Comparison of ENCODE assay signal across 8 cellular contexts in genomic region chr16:739560-740458, GRCh38. TPM values are rescaled to one million over a fixed set of nuclear protein-coding genes. Genes with fewer than 3 reads are reported as not detected.
DNase-seq lines count a peak whose midpoint lies in the region; ATAC-seq and TF ChIP-seq lines count a peak whose summit lies in the region.

No MANE protein-coding gene starts in this region.

- no peak overlapping the region for H3K27ac Mint-ChIP-seq in T-cell

- WGBS in GM23248 (ENCODE audit: low coverage in 1 of 2, low lambda C conversion rate in 2 of 2, missing lambda C conversion rate in 2 of 2), 2 experiments: 43 to 44% methylated on average over 37 to 38 of the region's 38 CpGs
- 0 to 100% methylated on average over 1 of the region's 38 CpGs for WGBS in gastroesophageal sphincter (ENCODE audit: low coverage in 1 of 2), 2 donors
- 31 to 48% methylated on average over 38 of the region's 38 CpGs for WGBS in sigmoid colon, 2 donors

- CTCF ChIA-PET in T-cell (lab: Charles Lee): no interaction called here

- H3K9ac ChIP-seq in GM23248: peak overlapping the region; percentile 86

- H3K9me2 ChIP-seq in GM23248 (ENCODE audit: insufficient read depth): no peaks in the 10 kb centered on the region

- H3K27me3 ChIP-seq in GM23248 (replicated peaks; ENCODE audit: insufficient read depth) (no peaks in the 10 kb centered on the region), gastroesophageal sphincter (peaks cover 26% of the 10 kb centered on the region), sigmoid colon (no peaks in the 10 kb centered on the region)

- H3K36me3 ChIP-seq in GM23248 (ENCODE audit: low read depth) (no peaks in the 10 kb centered on the region), gastroesophageal sphincter (peaks cover 0 to 46% of the 10 kb centered on the region in 2 donors), sigmoid colon (peaks cover 21 to 42% (median 24%) of the 10 kb centered on the region in 4 donors)

- H3K4me2 ChIP-seq in GM23248 (ENCODE audit: unreplicated experiment): peak overlapping the region; percentile 92

- no peaks in the 10 kb centered on the region for H4K20me1 ChIP-seq in GM23248 (ENCODE audit: insufficient read depth)

- in situ Hi-C loops in GM23248 (cut with MboI): no loop called here

- H3F3A ChIP-seq in GM23248 (ENCODE audit: insufficient read depth): no peaks in the 10 kb centered on the region

- no peak for DNase-seq in GM23248
- DNase-seq in T-cell: no peak
- DNase-seq in sigmoid colon: no peak
- DNase-seq in activated CD4-positive, CD25-positive, alpha-beta regulatory T cell (lab: John Stamatoyannopoulos, UW): no peak
- no peak for DNase-seq in NCI-H774 (lab: John Stamatoyannopoulos, UW)
- no peak for DNase-seq in glomerular visceral epithelial cell (ENCODE audit: extremely low spot score)
- no peak for DNase-seq in COR-L47 (lab: John Stamatoyannopoulos, UW)

- no peaks in the 10 kb centered on the region for H3K27me3 Mint-ChIP-seq in T-cell

- H2AFZ ChIP-seq in GM23248: peak overlapping the region; percentile 97

- TF ChIP-seq EP300 in gastroesophageal sphincter (IDR thresholded peaks at IDR 0.05) (no peak), sigmoid colon (IDR thresholded peaks at IDR 0.05) (no peak)

- H3K9me3 ChIP-seq in GM23248 (ENCODE audit: low read depth) (no peaks in the 10 kb centered on the region), gastroesophageal sphincter (no peaks in the 10 kb centered on the region), sigmoid colon (no peaks in the 10 kb centered on the region)

- intact Hi-C loops in sigmoid colon (cut with DNase I): loop anchor here (1.0 to 2.0 kb wide), 2 partner anchors 19 to 29 kb away; partner anchors contain the start of gene ANTKMT

- H3K4me3 ChIP-seq in GM23248 (peak overlapping the region; percentile 89), gastroesophageal sphincter (peak overlapping the region; percentile 76 to 97), sigmoid colon (peak overlapping the region; percentile 79 to 92 (median 88))

- peaks cover 0 to 15% (median 14%) of the 10 kb centered on the region in 3 donors for H3K4me1 Mint-ChIP-seq in T-cell

- peak overlapping the region; percentile 73 to 79 (median 74) for H3K4me3 Mint-ChIP-seq in T-cell

- no peak for TF ChIP-seq CTCF in gastroesophageal sphincter (IDR thresholded peaks at IDR 0.05)
- no peak for TF ChIP-seq CTCF in sigmoid colon (IDR thresholded peaks at IDR 0.05)

- H3K27ac ChIP-seq in GM23248: no peak overlapping the region
- peak overlapping the region in 2 of 4 donors; percentile 76 to 84 for H3K27ac ChIP-seq in gastroesophageal sphincter
- H3K27ac ChIP-seq in sigmoid colon: peak overlapping the region in 2 of 4 donors; percentile 69 to 72

- no peaks in the 10 kb centered on the region; the same call in 1 of the 2 replicates for H3K4me1 ChIP-seq in GM23248 (ENCODE audit: insufficient read depth)
- H3K4me1 ChIP-seq in gastroesophageal sphincter: peaks cover 0 to 21% (median 14%) of the 10 kb centered on the region in 3 donors
- H3K4me1 ChIP-seq in sigmoid colon: peaks cover 0 to 18% (median 15%) of the 10 kb centered on the region in 4 donors

- ATAC-seq in T-cell (replicated peaks in 1 of 4): no peak
- ATAC-seq in gastroesophageal sphincter: no peak

- POLR2A ChIA-PET in T-cell (lab: Charles Lee): no interaction called here

- TF ChIP-seq POLR2A in gastroesophageal sphincter (IDR thresholded peaks at IDR 0.05) (no peak), sigmoid colon (IDR thresholded peaks at IDR 0.05) (no peak)

- H3K79me2 ChIP-seq in GM23248 (ENCODE audit: insufficient read depth): no peaks in the 10 kb centered on the region; the same call in 1 of the 2 replicates

- no peaks in the 10 kb centered on the region for H3K9me3 Mint-ChIP-seq in T-cell

- peaks cover 12% of the 10 kb centered on the region for H3K36me3 Mint-ChIP-seq in T-cell

RNA-seq across cellular contexts. Expression of gene CIAO3, which starts 1.0 kb away (rescaled TPM):
- 24.0 and 37.5 TPM in 2 replicates for total RNA-seq in GM23248 (2014; rRNA removed; shearing (Covaris generic))
- polyA plus RNA-seq in GM23248 (2016; fragmentation: Nextera tagmentation; extraction: Ambion mirVana) (24.5 and 27.8 TPM in 2 replicates), sigmoid colon (10 to 100 TPM; 18.6 to 51.0 (median 25.4) TPM)
- total RNA-seq in T-cell (10 to 100 TPM; 36.2 to 69.1 (median 58.6) TPM), gastroesophageal sphincter (10 to 100 TPM; 18.5 to 46.7 (median 25.6) TPM), sigmoid colon (10 to 100 TPM; 18.9 to 28.5 (median 23.8) TPM)

RNA-seq across cellular contexts. Expression of gene HAGHL, which starts 12.9 kb away (rescaled TPM):
- total RNA-seq in GM23248 (2014; rRNA removed; shearing (Covaris generic)): 5.8 and 7.8 TPM in 2 replicates
- polyA plus RNA-seq in GM23248 (2016; fragmentation: Nextera tagmentation; extraction: Ambion mirVana) (10.8 and 64.8 TPM in 2 replicates), sigmoid colon (10 to 100 TPM in 1 of 3 donors, 1 to 10 TPM in 1, under 1 TPM in 1; 0.92 to 10.5 (median 1.2) TPM)
- total RNA-seq in T-cell (10 to 100 TPM in 4 of 5 donors, 1 to 10 TPM in 1; 9.9 to 50.1 (median 31.6) TPM), gastroesophageal sphincter (1 to 10 TPM; 1.1 to 4.8 (median 2.8) TPM), sigmoid colon (1 to 10 TPM; 2.6 to 4.6 (median 3.8) TPM)

RNA-seq across cellular contexts. Expression of gene CCDC78, which starts 13.6 kb away (rescaled TPM):
- total RNA-seq in GM23248 (2014; rRNA removed; shearing (Covaris generic)): 1.0 and 9.5 TPM in 2 replicates
- 0.78 and 1.1 TPM in 2 replicates for polyA plus RNA-seq in GM23248 (2016; fragmentation: Nextera tagmentation; extraction: Ambion mirVana)
- total RNA-seq in T-cell: 10 to 100 TPM in 1 of 5 donors, 1 to 10 TPM in 4; 3.1 to 17.1 (median 8.6) TPM
- under 1 TPM in 1 of 4 donors, not detected in 3; 0.13 TPM for total RNA-seq in gastroesophageal sphincter
- total RNA-seq in sigmoid colon: under 1 TPM in 1 of 4 donors, not detected in 3; 0.49 TPM
- 1 to 10 TPM in 1 of 3 donors, not detected in 2; 3.4 TPM for polyA plus RNA-seq in sigmoid colon

RNA-seq across cellular contexts. Expression of gene ANTKMT, which starts 18.9 kb away (rescaled TPM):
- 20.4 and 34.8 TPM in 2 replicates for total RNA-seq in GM23248 (2014; rRNA removed; shearing (Covaris generic))
- polyA plus RNA-seq in GM23248 (2016; fragmentation: Nextera tagmentation; extraction: Ambion mirVana) (33.3 and 33.5 TPM in 2 replicates), sigmoid colon (10 to 100 TPM; 18.6 to 38.1 (median 21.3) TPM)
- total RNA-seq in T-cell (10 to 100 TPM; 22.9 to 38.8 (median 27.2) TPM), gastroesophageal sphincter (10 to 100 TPM; 23.5 to 46.2 (median 31.0) TPM), sigmoid colon (10 to 100 TPM; 27.1 to 53.1 (median 39.5) TPM)

RNA-seq across cellular contexts. Expression of gene MSLN, which starts 20.7 kb away (rescaled TPM):
- not detected in 2 replicates for total RNA-seq in GM23248 (2014; rRNA removed; shearing (Covaris generic))
- polyA plus RNA-seq in GM23248 (2016; fragmentation: Nextera tagmentation; extraction: Ambion mirVana): not detected in 2 replicates
- under 1 TPM in 2 of 5 donors, not detected in 3; 0.55 to 0.60 TPM for total RNA-seq in T-cell
- 1 to 10 TPM in 1 of 4 donors, under 1 TPM in 1, not detected in 2; 0.73 to 7.2 TPM for total RNA-seq in gastroesophageal sphincter
- total RNA-seq in sigmoid colon: under 1 TPM in 1 of 4 donors, not detected in 3; 0.54 TPM
- polyA plus RNA-seq in sigmoid colon: 1 to 10 TPM; 1.2 to 3.5 (median 1.2) TPM
